16 cellular contexts compared by ENCODE assay signal in genomic region chr1:203481186-203481585, GRCh38. TPM values are rescaled to one million over a fixed set of nuclear protein-coding genes. Genes with fewer than 3 reads are reported as not detected.
A peak's percentile ranks its signal among the peaks of the same experiment; 100 is the strongest.
DNase-seq lines count a peak whose midpoint lies in the region; ATAC-seq, FAIRE-seq and TF ChIP-seq lines count a peak whose summit lies in the region.
"Had no signal": no experiment of that assay in that cellular context is flagged by ENCODE, and none has a peak within 500 bp of the region (broad histone marks: within the 10 kb centered on the region; RNA-seq: fewer than 3 reads in every experiment).

No MANE protein-coding gene starts in this region.

- H3K27me3 ChIP-seq in astrocyte (ENCODE audit: insufficient read depth, low read length), result peaks cover 18% of the 10 kb centered on the region
- peaks cover 0 to 30% of the 10 kb centered on the region in 2 experiments for H3K27me3 ChIP-seq in mesenchymal stem cell (ENCODE audit: control insufficient read depth in 1 of 2, insufficient read depth in 1 of 2, low read length in 2 of 2)
- H3K27me3 ChIP-seq: pancreas had no signal

- no peaks in the 10 kb centered on the region for H4K20me1 ChIP-seq in astrocyte (ENCODE audit: insufficient read depth, low read length)

- no peak overlapping the region for H3K14ac ChIP-seq in mesenchymal stem cell (ENCODE audit: low read length in 2 of 2)

- peak overlapping the region; percentile 22 for H2AFZ ChIP-seq in astrocyte (ENCODE audit: low read depth, low read length)
- H2AFZ ChIP-seq in mesenchymal stem cell (ENCODE audit: low read depth, low read length), result no peak overlapping the region

- no peak overlapping the region for H3K27ac Mint-ChIP-seq in astrocyte (ENCODE audit: unreplicated experiment)
- H3K27ac Mint-ChIP-seq: activated CD8-positive, alpha-beta T cell treated with anti-CD3 and anti-CD28 coated beads for 36 hours; effector memory CD8-positive, alpha-beta T cell had no signal

- H2AK5ac ChIP-seq in mesenchymal stem cell (ENCODE audit: low read length, severe bottlenecking), result no peak overlapping the region

- H3K4me3 Mint-ChIP-seq in astrocyte (ENCODE audit: unreplicated experiment), result no peak overlapping the region
- H3K4me3 Mint-ChIP-seq: activated CD8-positive, alpha-beta T cell treated with anti-CD3 and anti-CD28 coated beads for 36 hours; CD4-positive, CD25-positive, alpha-beta regulatory T cell; effector memory CD8-positive, alpha-beta T cell had no signal

- peak overlapping the region in 1 of 2 experiments; percentile 27 for H2BK12ac ChIP-seq in mesenchymal stem cell (ENCODE audit: low read length in 2 of 2)

- WGBS in mesenchymal stem cell, result 86% methylated on average over 1 of the region's 1 CpG

- no peaks in the 10 kb centered on the region for H3K79me2 ChIP-seq in astrocyte (ENCODE audit: insufficient read depth, low read length)

- peaks cover 2% of the 10 kb centered on the region for H3K36me3 Mint-ChIP-seq in astrocyte (ENCODE audit: low read depth, unreplicated experiment)
- H3K36me3 Mint-ChIP-seq: CD4-positive, CD25-positive, alpha-beta regulatory T cell had no signal

- peak overlapping the region; percentile 63 for H2BK15ac ChIP-seq in mesenchymal stem cell (ENCODE audit: low read depth, poor library complexity, severe bottlenecking)

- POLR2A ChIA-PET in HEK293 (lab: Yijun Ruan, JAX), result no interaction called here

- H2BK5ac ChIP-seq in mesenchymal stem cell (ENCODE audit: low read depth, low read length, poor library complexity, severe bottlenecking), result no peak overlapping the region

- H3K4me1 ChIP-seq in HEK293 (ENCODE audit: control insufficient read depth, insufficient read depth, low read length) (no peaks in the 10 kb centered on the region; the same call in 1 of the 2 replicates), astrocyte (ENCODE audit: insufficient read depth, low read length) (peaks cover 15% of the 10 kb centered on the region), mesenchymal stem cell (ENCODE audit: control insufficient read depth, insufficient read depth, low read depth, low read length) (peaks cover 7% of the 10 kb centered on the region)
- H3K4me1 ChIP-seq: pancreas had no signal

- no peak overlapping the region for H4K91ac ChIP-seq in mesenchymal stem cell (ENCODE audit: low read length)

- H4K8ac ChIP-seq in mesenchymal stem cell (ENCODE audit: low read length), result no peak overlapping the region

- no peaks in the 10 kb centered on the region for H3K9me3 ChIP-seq in HEK293 (ENCODE audit: control insufficient read depth, insufficient read depth, low read depth, low read length)
- H3K9me3 ChIP-seq in astrocyte (ENCODE audit: insufficient read depth, low read depth, low read length), result no peaks in the 10 kb centered on the region
- no peaks in the 10 kb centered on the region for H3K9me3 ChIP-seq in mesenchymal stem cell (ENCODE audit: control insufficient read depth, low read length)
- H3K9me3 ChIP-seq: pancreas had no signal

- H3K9me3 Mint-ChIP-seq in astrocyte (ENCODE audit: unreplicated experiment), result peaks cover 2% of the 10 kb centered on the region
- H3K9me3 Mint-ChIP-seq: activated CD8-positive, alpha-beta T cell treated with anti-CD3 and anti-CD28 coated beads for 36 hours; CD4-positive, CD25-positive, alpha-beta regulatory T cell; effector memory CD8-positive, alpha-beta T cell had no signal

- ATAC-seq in HG03025 (IDR thresholded peaks at IDR 0.05; ENCODE audit: low FRiP score, unreplicated experiment), result no peak
- no peak for ATAC-seq in GM21515 (IDR thresholded peaks at IDR 0.05; ENCODE audit: unreplicated experiment)
- ATAC-seq in HG02610 (IDR thresholded peaks at IDR 0.05; ENCODE audit: unreplicated experiment), result no peak
- ATAC-seq: activated CD8-positive, alpha-beta T cell treated with anti-CD3 and anti-CD28 coated beads for 36 hours had no signal

- peaks cover 14% of the 10 kb centered on the region for H3K4me1 Mint-ChIP-seq in astrocyte (ENCODE audit: low read depth, unreplicated experiment)

- H3K27me3 Mint-ChIP-seq in astrocyte (ENCODE audit: low read depth, unreplicated experiment), result peaks cover 7% of the 10 kb centered on the region

- no peaks in the 10 kb centered on the region for H3K79me1 ChIP-seq in mesenchymal stem cell (replicated peaks; ENCODE audit: low read length, poor library complexity, severe bottlenecking)

- CTCF ChIA-PET in HEK293 (lab: Yijun Ruan, JAX), result interaction anchor here (0.6 to 1.9 kb wide), 3 partner anchors 114 to 141 kb away, joined by 3 to 5 read pairs (median 4); no protein-coding TSS in a partner anchor

- peak overlapping the region in 1 of 2 experiments; percentile 25 for H3K18ac ChIP-seq in mesenchymal stem cell (ENCODE audit: low read depth in 1 of 2, low read length in 2 of 2)

- H3K4me2 ChIP-seq in astrocyte (ENCODE audit: low read length), result peak overlapping the region; percentile 63
- H3K4me2 ChIP-seq in mesenchymal stem cell (ENCODE audit: low read length, poor library complexity, severe bottlenecking), result no peak overlapping the region

- TF ChIP-seq CTCF in HEK293 (tag by site-specific recombination; IDR thresholded peaks at IDR 0.05), result no peak
- TF ChIP-seq CTCF in astrocyte (IDR thresholded peaks at IDR 0.05; ENCODE audit: insufficient read depth, low read depth, low read length), result no peak

- no peak overlapping the region for H3K9ac ChIP-seq in astrocyte (ENCODE audit: low read length)
- peak overlapping the region; percentile 42 for H3K9ac ChIP-seq in mesenchymal stem cell (ENCODE audit: low read length)

- no peak for DNase-seq in astrocyte (ENCODE audit: low read depth)
- DNase-seq in mesenchymal stem cell, result no peak
- no peak for DNase-seq in NCI-H82 treated with DMSO at 0.1 percent for 48 hours (lab: John Stamatoyannopoulos, UW; ENCODE audit: unreplicated experiment)
- DNase-seq: NCI-H524 treated with DMSO at 0.1 percent for 48 hours had no signal

- FAIRE-seq in astrocyte (lab: Jason Lieb, UNC), result no peak
- FAIRE-seq: G401.6, pancreas had no signal

- H3K23ac ChIP-seq in mesenchymal stem cell (ENCODE audit: low read length in 2 of 2), result no peak overlapping the region

- H2BK120ac ChIP-seq in mesenchymal stem cell (ENCODE audit: low read depth, low read length), result no peak overlapping the region

- H3K4ac ChIP-seq in mesenchymal stem cell (ENCODE audit: low read depth in 1 of 2, low read length in 2 of 2), result no peak overlapping the region

- H3K4me3 ChIP-seq in HEK293 (ENCODE audit: low read depth, low read length), result no peak overlapping the region
- no peak overlapping the region for H3K4me3 ChIP-seq in astrocyte (ENCODE audit: insufficient read depth, low read depth, low read length)
- H3K4me3 ChIP-seq in mesenchymal stem cell (ENCODE audit: insufficient read depth in 1 of 2, low read depth in 1 of 2, low read length in 2 of 2), result peak overlapping the region in 1 of 2 experiments; percentile 54
- H3K4me3 ChIP-seq: pancreas had no signal

- H3K36me3 ChIP-seq in HEK293 (ENCODE audit: control insufficient read depth in 2 of 2, insufficient read depth in 1 of 2, low read length in 2 of 2) (no peaks in the 10 kb centered on the region), astrocyte (ENCODE audit: insufficient read depth, low read length) (no peaks in the 10 kb centered on the region), mesenchymal stem cell (ENCODE audit: control insufficient read depth in 1 of 2, insufficient read depth in 2 of 2, low read depth in 1 of 2, low read length in 2 of 2) (peaks cover 0 to 11% of the 10 kb centered on the region in 2 experiments)
- H3K36me3 ChIP-seq: pancreas had no signal

- H3K27ac ChIP-seq in HEK293 (ENCODE audit: extremely low read depth, low read depth, low read length) (no peak overlapping the region), astrocyte (ENCODE audit: low read depth, low read length) (peak overlapping the region; percentile 16), mesenchymal stem cell (ENCODE audit: low read length, poor library complexity, severe bottlenecking) (no peak overlapping the region), temporal lobe (ENCODE audit: low read depth, low read length) (peak overlapping the region; percentile 76)

TF ChIP-seq in HEK293, 187 proteins besides CTCF, POLR2A, EP300 and RAD21:
- TF ChIP-seq KLF9 (tag by site-specific recombination; IDR thresholded peaks at IDR 0.05; ENCODE audit: low read depth) (0 out of 2 replicates have a peak, but pooled peaks have one; percentile 0), ZIC2 (tag by site-specific recombination; IDR thresholded peaks at IDR 0.05) (no peak)

RNA-seq across cellular contexts. Expression of gene PRELP, which starts 5.6 kb away (rescaled TPM):
- total RNA-seq in astrocyte (0.07 TPM in 1 of 2 replicates, not detected in the other), temporal lobe (0.49 TPM)
- 2.2 TPM for polyA plus RNA-seq in mesenchymal stem cell (2013, experiment 1 of 2)
- 2.1 TPM for polyA plus RNA-seq in mesenchymal stem cell (2013, experiment 2 of 2)
- total RNA-seq: activated CD8-positive, alpha-beta T cell treated with anti-CD3 and anti-CD28 coated beads for 36 hours; CD4-positive, CD25-positive, alpha-beta regulatory T cell; H4 had no signal
- polyA plus RNA-seq: CD4-positive, CD25-positive, alpha-beta regulatory T cell had no signal

RNA-seq across cellular contexts. Expression of gene OPTC, which starts 12.8 kb away (rescaled TPM):
- total RNA-seq in astrocyte (not detected in 2 replicates), temporal lobe (not detected)
- polyA plus RNA-seq in mesenchymal stem cell (2013, experiment 1 of 2), result not detected
- not detected for polyA plus RNA-seq in mesenchymal stem cell (2013, experiment 2 of 2)
- total RNA-seq: activated CD8-positive, alpha-beta T cell treated with anti-CD3 and anti-CD28 coated beads for 36 hours; CD4-positive, CD25-positive, alpha-beta regulatory T cell; H4; lower leg skin; pancreas had no signal
- polyA plus RNA-seq: CD4-positive, CD25-positive, alpha-beta regulatory T cell; pancreas had no signal

Comparison
In these comparisons a context has a peak if more than half of its experiments do, and no peak if none do; other contexts are left out.
1. H3K27ac ChIP-seq: peak in astrocyte (single experiment) and temporal lobe (single experiment); none in HEK293 (single experiment) and mesenchymal stem cell (single experiment).